20 cellular contexts compared by ENCODE assay signal in genomic region chr15:42146551-42147430, GRCh38. TPM values are rescaled to one million over a fixed set of nuclear protein-coding genes. Genes with fewer than 3 reads are reported as not detected.
"Had no signal": no experiment of that assay in that cellular context is flagged by ENCODE, and none has a peak within 500 bp of the region (broad histone marks: within the 10 kb centered on the region; RNA-seq: fewer than 3 reads in every experiment).

No MANE protein-coding gene starts in this region.

- H3K36me3 ChIP-seq: sigmoid colon, uterus had no signal

- ATAC-seq: activated CD4-positive, alpha-beta T cell treated with anti-CD3 and anti-CD28 coated beads for 36 hours; activated CD8-positive, alpha-beta T cell treated with anti-CD3 and anti-CD28 coated beads, Interleukin-2, amount 10 ng/mL, durations not matched to agents 7 days and 5 days; body of pancreas; effector memory CD8-positive, alpha-beta T cell; naive thymus-derived CD8-positive, alpha-beta T cell; psoas muscle; stimulated activated naive CD8-positive, alpha-beta T cell treated with anti-CD3 and anti-CD28 coated beads, Interleukin-15, Interleukin-2, amounts not matched to agents 100 U/mL and 50 U/mL, for 24 hours had no signal

- H3K4me3 ChIP-seq: body of pancreas, lung, psoas muscle, sigmoid colon, testis, uterus had no signal

- DNase-seq: activated CD4-positive, alpha-beta T cell treated with anti-CD3 and anti-CD28 coated beads for 36 hours; activated CD8-positive, alpha-beta memory T cell treated with anti-CD3 and anti-CD28 coated beads, Interleukin-2, amount 50 U/mL, for 48 hours; activated CD8-positive, alpha-beta T cell treated with anti-CD3 and anti-CD28 coated beads, Interleukin-2, amount 10 ng/mL, durations not matched to agents 7 days and 5 days; activated naive CD4-positive, alpha-beta T cell treated with anti-CD3 and anti-CD28 coated beads, Interleukin-2, amount 50 U/mL, for 16 hours; amniotic stem cell; effector memory CD8-positive, alpha-beta T cell; hippocampal formation; naive thymus-derived CD8-positive, alpha-beta T cell; psoas muscle; sigmoid colon; stimulated activated CD4-positive, alpha-beta T cell treated with anti-CD3 and anti-CD28 coated beads, Interleukin-12 subunit alpha, Interleukin-12 subunit beta, amount 100 ng/mL, for 4 hours; stimulated activated naive CD8-positive, alpha-beta T cell treated with anti-CD3 and anti-CD28 coated beads, Interleukin-15, Interleukin-2, amounts not matched to agents 100 U/mL and 50 U/mL, for 24 hours; SW 1271; testis had no signal

- H3K27me3 ChIP-seq: body of pancreas, sigmoid colon, testis, uterus had no signal

RNA-seq across cellular contexts. Expression of gene PLA2G4F, which starts 9.6 kb away (rescaled TPM):
- total RNA-seq: activated CD4-positive, alpha-beta T cell treated with anti-CD3 and anti-CD28 coated beads for 36 hours; activated CD8-positive, alpha-beta T cell treated with anti-CD3 and anti-CD28 coated beads, Interleukin-2, amount 10 ng/mL, durations not matched to agents 7 days and 5 days; activated T-helper 1 cell treated with anti-CD3 and anti-CD28 coated beads, Interleukin-12 subunit alpha, Interleukin-12 subunit beta, Interleukin-2, Interleukin-4 antibody, amounts not matched to agents 30 ng/mL and 10 ng/mL and 1 ng/mL, durations not matched to agents 14 hours and 24 hours and 36 hours; mononuclear cell; naive thymus-derived CD8-positive, alpha-beta T cell; omental fat pad had no signal

RNA-seq across cellular contexts. Expression of gene PLA2G4D, which starts 52.4 kb away (rescaled TPM):
- total RNA-seq: activated CD4-positive, alpha-beta T cell treated with anti-CD3 and anti-CD28 coated beads for 36 hours; activated CD8-positive, alpha-beta T cell treated with anti-CD3 and anti-CD28 coated beads, Interleukin-2, amount 10 ng/mL, durations not matched to agents 7 days and 5 days; activated T-helper 1 cell treated with anti-CD3 and anti-CD28 coated beads, Interleukin-12 subunit alpha, Interleukin-12 subunit beta, Interleukin-2, Interleukin-4 antibody, amounts not matched to agents 30 ng/mL and 10 ng/mL and 1 ng/mL, durations not matched to agents 14 hours and 24 hours and 36 hours; body of pancreas; mononuclear cell; naive thymus-derived CD8-positive, alpha-beta T cell; psoas muscle had no signal
